Comparison of ENCODE assay signal across 18 cellular contexts in genomic region chrX:134737061-134737460, GRCh38. TPM values are rescaled to one million over a fixed set of nuclear protein-coding genes. Genes with fewer than 3 reads are reported as not detected.
DNase-seq lines count a peak whose midpoint lies in the region; ATAC-seq, FAIRE-seq and TF ChIP-seq lines count a peak whose summit lies in the region.
"Had no signal": no experiment of that assay in that cellular context is flagged by ENCODE, and none has a peak within 500 bp of the region (broad histone marks: within the 10 kb centered on the region; RNA-seq: fewer than 3 reads in every experiment).

No MANE protein-coding gene starts in this region.

- H3K9ac ChIP-seq in K562 (ENCODE audit: insufficient read depth in 1 of 2, low read depth in 2 of 2, low read length in 2 of 2): no peak overlapping the region
- H3K9ac ChIP-seq: BLaER1 had no signal

- H3K36me3 ChIP-seq in K562 (ENCODE audit: control insufficient read depth, insufficient read depth, low read length): no peaks in the 10 kb centered on the region
- no peaks in the 10 kb centered on the region for H3K36me3 ChIP-seq in lower lobe of right lung
- H3K36me3 ChIP-seq in tibial artery: no peaks in the 10 kb centered on the region
- H3K36me3 ChIP-seq: BLaER1, HAP-1 had no signal

- no peak overlapping the region for H2AFZ ChIP-seq in K562 (ENCODE audit: low read depth, low read length)

- no TSS peak for BruUV-seq in K562 (replicated peaks; lab: Mats Ljungman, UMichigan)

- H3K27ac ChIP-seq in K562 (ENCODE audit: extremely low read depth, low read depth, low read length) (no peak overlapping the region), lower lobe of right lung (no peak overlapping the region), tibial artery (no peak overlapping the region)
- H3K27ac ChIP-seq: BLaER1, coronary artery had no signal

- no peak for TF ChIP-seq POLR2A in K562 (conservative IDR thresholded peaks at IDR 0.05)

- intact Hi-C loops in K562 (cut with micrococcal nuclease): loop anchor here (10.0 kb wide), 1 partner anchor 168 kb away; no protein-coding TSS in a partner anchor
- intact Hi-C loops in lower lobe of right lung (cut with DNase I): no loop called here
- intact Hi-C loops in tibial artery (cut with DNase I; ENCODE audit: low total_unique reads): no loop called here

- TF ChIP-seq RAD21 in K562 (CRISPR knock-in tag; conservative IDR thresholded peaks at IDR 0.05 in 1 of 2, IDR thresholded peaks at IDR 0.05 in 1 of 2): no peak

- no peaks in the 10 kb centered on the region for H4K20me1 ChIP-seq in K562 (replicated peaks; ENCODE audit: control insufficient read depth, insufficient read depth, low read length)

- H3K4me3 ChIP-seq in K562 (no peak overlapping the region), lower lobe of right lung (no peak overlapping the region), tibial artery (no peak overlapping the region)
- H3K4me3 ChIP-seq: BLaER1, coronary artery, HAP-1 had no signal

- H3K9me3 ChIP-seq in K562 (replicated peaks; ENCODE audit: control insufficient read depth, insufficient read depth, low read depth, low read length) (no peaks in the 10 kb centered on the region), lower lobe of right lung (no peaks in the 10 kb centered on the region), tibial artery (no peaks in the 10 kb centered on the region)
- H3K9me3 ChIP-seq: BLaER1, HAP-1 had no signal

- DNase-seq in GM03348 (ENCODE audit: low spot score): peak; percentile 41
- no peak for DNase-seq in K562 (ENCODE audit: extremely low read depth in 1 of 4, low spot score in 3 of 4)
- no peak for DNase-seq in lower lobe of right lung
- DNase-seq in tibial artery: peak; percentile 28 to 62
- no peak for DNase-seq in DMS114 treated with DMSO at 0.1 percent for 48 hours (lab: John Stamatoyannopoulos, UW; ENCODE audit: unreplicated experiment)
- DNase-seq in HUDEP-2 (lab: John Stamatoyannopoulos, UW; ENCODE audit: unreplicated experiment in 76 of 76): no peak
- no peak for DNase-seq in H4 (ENCODE audit: low spot score)
- DNase-seq: activated naive CD4-positive, alpha-beta T cell treated with anti-CD3 and anti-CD28 coated beads, Interleukin-2, amount 10 ng/mL, durations not matched to agents 7 days and 5 days; activated T-cell treated with anti-CD3 and anti-CD28 coated beads, Interleukin-2, amount 50 U/mL, for 1 hour; KG1; NK-92 treated with Interleukin-12 subunit alpha and Interleukin-12 subunit beta, amount 100 ng/mL, for 24 hours; retina; RPMI8226; stimulated activated CD4-positive, alpha-beta T cell treated with anti-CD3 and anti-CD28 coated beads, Interleukin-2, amount 100 ng/mL, for 24 hours had no signal

- no peaks in the 10 kb centered on the region for H3K79me2 ChIP-seq in K562 (ENCODE audit: control insufficient read depth, insufficient read depth, low read length)

- no peak overlapping the region for H3K4me2 ChIP-seq in K562 (ENCODE audit: insufficient read depth, low read length)
- H3K4me2 ChIP-seq: BLaER1 had no signal

- CTCF ChIA-PET in K562 (lab: Yijun Ruan, JAX; ENCODE audit: low intra/inter-chr PET ratio): no interaction called here

- 44% methylated on average over 6 of the region's 6 CpGs for WGBS in K562 (ENCODE audit: insufficient coverage, low coverage, missing lambda C conversion rate)

- H3K9me1 ChIP-seq in K562 (ENCODE audit: control insufficient read depth, insufficient read depth, low read length): no peaks in the 10 kb centered on the region

- in situ Hi-C loops in K562 (cut with MboI): no loop called here

- FAIRE-seq in K562 (lab: Jason Lieb, UNC): no peak
- FAIRE-seq: keratinocyte had no signal

- POLR2A ChIA-PET in K562 (lab: Yijun Ruan, JAX): interaction anchor here (1.0 to 1.2 kb wide), 2 partner anchors 12 to 25 kb away, joined by 3 to 4 read pairs; no protein-coding TSS in a partner anchor

- peak; percentile 24 for ATAC-seq in K562
- ATAC-seq in lower lobe of right lung: peak; percentile 43 to 57

- H3K27me3 ChIP-seq in K562 (ENCODE audit: control insufficient read depth in 2 of 2, insufficient read depth in 2 of 2, low read length in 2 of 2) (no peaks in the 10 kb centered on the region; a peak in 1 of 5 replicates), lower lobe of right lung (ENCODE audit: low read depth) (no peaks in the 10 kb centered on the region), tibial artery (no peaks in the 10 kb centered on the region)

- peaks cover 0 to 17% of the 10 kb centered on the region in 2 experiments; a peak in 4 of 5 replicates for H3K4me1 ChIP-seq in K562 (replicated peaks in 1 of 2; ENCODE audit: control insufficient read depth in 2 of 2, insufficient read depth in 2 of 2, low read length in 2 of 2)
- peaks cover 7% of the 10 kb centered on the region for H3K4me1 ChIP-seq in lower lobe of right lung
- no peaks in the 10 kb centered on the region for H3K4me1 ChIP-seq in tibial artery
- H3K4me1 ChIP-seq: BLaER1, HAP-1 had no signal

- no peak for TF ChIP-seq CTCF in K562 (IDR thresholded peaks at IDR 0.05 in 2 of 3, conservative IDR thresholded peaks at IDR 0.05 in 1 of 3; ENCODE audit: insufficient read depth in 2 of 3, low read depth in 1 of 3, low read length in 3 of 3)
- no peak for TF ChIP-seq CTCF in lower lobe of right lung (IDR thresholded peaks at IDR 0.05)
- no peak for TF ChIP-seq CTCF in tibial artery (IDR thresholded peaks at IDR 0.05)

- TF ChIP-seq EP300 in K562 (IDR thresholded peaks at IDR 0.05; ENCODE audit: low read length): no peak

TF ChIP-seq in K562, 482 proteins besides CTCF, POLR2A, EP300 and RAD21:
- TF ChIP-seq GABPA (tag; conservative IDR thresholded peaks at IDR 0.05; ENCODE audit: low read depth) (0 out of 2 replicates have a peak, but pooled peaks have one; percentile 17), TCF7L2 (IDR thresholded peaks at IDR 0.05; ENCODE audit: low read depth, low read length) (no peak), STAT5B (CRISPR knock-in tag; IDR thresholded peaks at IDR 0.05) (no peak), CEBPG (CRISPR knock-in tag; IDR thresholded peaks at IDR 0.05) (peak; percentile 34), CEBPG (tag; conservative IDR thresholded peaks at IDR 0.05 in 1 of 2, IDR thresholded peaks at IDR 0.05 in 1 of 2) (peak in 1 of 2 experiments; percentile 60; a peak in 3 of 4 replicates), ZNF589 (CRISPR knock-in tag; IDR thresholded peaks at IDR 0.05; ENCODE audit: low read depth) (peak; percentile 63; the same call in 1 of the 2 replicates), MTA3 (IDR thresholded peaks at IDR 0.05; ENCODE audit: borderline replicate concordance) (no peak), ZC3H8 (IDR thresholded peaks at IDR 0.05) (no peak)
- TF ChIP-seq, protein P1, sequence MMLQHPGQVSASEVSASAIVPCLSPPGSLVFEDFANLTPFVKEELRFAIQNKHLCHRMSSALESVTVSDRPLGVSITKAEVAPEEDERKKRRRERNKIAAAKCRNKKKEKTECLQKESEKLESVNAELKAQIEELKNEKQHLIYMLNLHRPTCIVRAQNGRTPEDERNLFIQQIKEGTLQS (IDR thresholded peaks at IDR 0.05): peak; percentile 12; the same call in 1 of the 2 replicates
- TF ChIP-seq, protein P1 (CRISPR knock-in tag; conservative IDR thresholded peaks at IDR 0.05): no peak

RNA-seq across cellular contexts. Expression of gene PABIR2, which starts 59.9 kb away (rescaled TPM):
- total RNA-seq in K562 (2011; cell fraction: chromatin; rRNA removed; ENCODE audit: low replicate concordance): 43.6 and 79.1 TPM in 2 replicates
- total RNA-seq in K562 (2011; cell fraction: nucleolus; rRNA removed): 24.0 and 30.3 TPM in 2 replicates
- 42.7 and 59.7 TPM in 2 replicates for total RNA-seq in K562 (2011; cell fraction: nucleoplasm; rRNA removed)
- total RNA-seq in K562 (2014; rRNA removed) (9.2 and 11.2 TPM in 2 replicates), K562 (2014; rRNA removed; fragmentation: Illumina TruSeq; extraction: Trizol) (16.7 and 17.3 TPM in 2 replicates), K562 (2015; rRNA removed; fragmentation: Illumina TruSeq; extraction: Trizol) (14.4 and 15.5 TPM in 2 replicates), K562 (2021) (38.4 and 44.7 TPM in 2 replicates), lower lobe of right lung (17.0 TPM)
- polyA plus RNA-seq in K562 (2011; rRNA removed) (39.7 and 43.8 TPM in 2 replicates), K562 (2014; fragmentation: Illumina TruSeq; extraction: Trizol) (58.4 and 60.7 TPM in 2 replicates), K562 (2014; fragmentation: Nextera tagmentation; extraction: Ambion mirVana) (10 to 100 TPM; 20.3 to 24.0 TPM), K562 (2014; rRNA removed) (40.9 and 44.0 TPM in 2 replicates)
- polyA plus RNA-seq in K562 (2011; cell fraction: cytosol; rRNA removed): 17.2 and 19.7 TPM in 2 replicates
- 81.5 and 87.8 TPM in 2 replicates for polyA plus RNA-seq in K562 (2011; cell fraction: nucleus; rRNA removed)
- polyA plus RNA-seq in K562 (2012): 45.6 and 48.6 TPM in 2 replicates
- 15.8 and 17.4 TPM in 2 replicates for polyA minus RNA-seq in K562 (2011; rRNA and poly(A)+ RNA removed)
- 19.5 TPM in 2 replicates for polyA minus RNA-seq in K562 (2011; cell fraction: cytosol; rRNA and poly(A)+ RNA removed)
- polyA minus RNA-seq in K562 (2011; cell fraction: nucleus; rRNA and poly(A)+ RNA removed): 12.7 and 13.1 TPM in 2 replicates
- total RNA-seq in H4 (2014; rRNA removed; shearing (Covaris generic)): 12.8 and 14.8 TPM in 2 replicates

Comparison
In these comparisons a context has a peak if more than half of its experiments do, and no peak if none do; other contexts are left out.
1. DNase-seq: peak in GM03348 (single experiment) and tibial artery (2 of 2); none in K562 (0 of 4), lower lobe of right lung (single experiment), DMS114 treated with DMSO at 0.1 percent for 48 hours (single experiment), HUDEP-2 (0 of 76) and H4 (single experiment).